8 cellular contexts compared by ENCODE assay signal in genomic region chr10:11018426-11018818, GRCh38. TPM values are rescaled to one million over a fixed set of nuclear protein-coding genes. Genes with fewer than 3 reads are reported as not detected.
DNase-seq lines count a peak whose midpoint lies in the region; FAIRE-seq and TF ChIP-seq lines count a peak whose summit lies in the region.

No MANE protein-coding gene starts in this region.

- no peak overlapping the region for H3K23ac ChIP-seq in H1 (ENCODE audit: insufficient read length)

- H3K4me3 Mint-ChIP-seq in nephron: peak overlapping the region; percentile 80 to 88 (median 86)

- H2BK15ac ChIP-seq in H1 (ENCODE audit: low read length): no peak overlapping the region

- H3K4me1 ChIP-seq in MM.1S (ENCODE audit: low read length): 0 out of 2 replicates have a peak, but pooled peaks cover 14% of the 10 kb centered on the region
- peaks cover 0 to 8% (median 1%) of the 10 kb centered on the region in 4 experiments; a peak in 3 of 7 replicates for H3K4me1 ChIP-seq in H1 (replicated peaks in 1 of 4; ENCODE audit: control insufficient read depth in 3 of 4, insufficient read depth in 4 of 4, low read length in 3 of 4)

- no peaks in the 10 kb centered on the region for H3K9me3 ChIP-seq in MM.1S (replicated peaks; ENCODE audit: insufficient read depth, low read length)
- no peaks in the 10 kb centered on the region for H3K9me3 ChIP-seq in H1 (ENCODE audit: insufficient read depth in 2 of 2, low read depth in 1 of 2, low read length in 1 of 2)

- H4K91ac ChIP-seq in H1 (replicated peaks; ENCODE audit: insufficient read length, low read length): no peak overlapping the region

- TF ChIP-seq EP300 in H1 (IDR thresholded peaks at IDR 0.05; ENCODE audit: borderline replicate concordance in 1 of 2, low read depth in 2 of 2, low read length in 2 of 2): no peak

- H3K36me3 Mint-ChIP-seq in nephron (ENCODE audit: low read depth): no peaks in the 10 kb centered on the region

- H3K9me3 Mint-ChIP-seq in nephron: no peaks in the 10 kb centered on the region

- H3K27me3 Mint-ChIP-seq in nephron (ENCODE audit: low read depth): peaks cover 59% of the 10 kb centered on the region

- H3K56ac ChIP-seq in H1 (replicated peaks; ENCODE audit: insufficient read length, low read depth, low read length): no peak overlapping the region

- H2BK5ac ChIP-seq in H1 (ENCODE audit: low read depth, low read length): no peak overlapping the region

- 0% methylated on average over 2 of the region's 57 CpGs; no CpG with 5 or more reads in 1 of the 2 experiments for WGBS in H1 (ENCODE audit: extremely low coverage in 1 of 2, insufficient coverage in 1 of 2, insufficient read length in 1 of 2, insufficient replicate concordance in 2 of 2, low coverage in 1 of 2, low lambda C conversion rate in 2 of 2, missing lambda C conversion rate in 1 of 2), 2 experiments

- peaks cover 7% of the 10 kb centered on the region for H3K23me2 ChIP-seq in H1 (ENCODE audit: low read depth, low read length)

- H3K4me2 ChIP-seq in MM.1S (ENCODE audit: low read depth, low read length) (peak overlapping the region; percentile 77; the same call in 1 of the 2 replicates), H1 (ENCODE audit: insufficient read depth in 1 of 2, low read depth in 2 of 2, low read length in 2 of 2) (peak overlapping the region; percentile 75 to 93)

- no peak overlapping the region for H3K14ac ChIP-seq in H1 (ENCODE audit: insufficient read length)

- H3K27me3 ChIP-seq in MM.1S (replicated peaks; ENCODE audit: insufficient read depth, low read length): no peaks in the 10 kb centered on the region
- H3K27me3 ChIP-seq in H1 (replicated peaks in 1 of 4; ENCODE audit: control insufficient read depth in 3 of 4, extremely low read depth in 1 of 4, insufficient read depth in 3 of 4, low read length in 3 of 4): peaks cover 0 to 3% (median under 1%) of the 10 kb centered on the region in 4 experiments; a peak in 3 of 7 replicates

- no peak for TF ChIP-seq POLR2A in H1 (IDR thresholded peaks at IDR 0.05; ENCODE audit: control extremely low read depth in 1 of 2, low read depth in 2 of 2, low read length in 2 of 2)

- no peak for TF ChIP-seq CTCF in MM.1S (IDR thresholded peaks at IDR 0.05; ENCODE audit: low read length)
- TF ChIP-seq CTCF in H1 (IDR thresholded peaks at IDR 0.05; ENCODE audit: control extremely low read depth in 1 of 3, insufficient read depth in 1 of 3, low read depth in 1 of 3, low read length in 3 of 3): no peak
- TF ChIP-seq CTCF in nephron (IDR thresholded peaks at IDR 0.05; ENCODE audit: unreplicated experiment in 3 of 3): no peak

- H3K4me3 ChIP-seq in GM08714 (ENCODE audit: low read length): peak overlapping the region; percentile 68
- peak overlapping the region; percentile 85 for H3K4me3 ChIP-seq in MM.1S (ENCODE audit: low read length)
- peak overlapping the region; percentile 45 to 83 (median 56) for H3K4me3 ChIP-seq in H1 (ENCODE audit: extremely low read depth in 1 of 4, insufficient read depth in 2 of 4, low read depth in 3 of 4, low read length in 4 of 4)

- H2AFZ ChIP-seq in MM.1S (ENCODE audit: low read length) (no peak overlapping the region), H1 (ENCODE audit: low read length) (no peak overlapping the region)

- peak overlapping the region; percentile 73; the same call in 1 of the 2 replicates for H3K27ac ChIP-seq in MM.1S (ENCODE audit: low read length)
- no peak overlapping the region for H3K27ac ChIP-seq in H1 (ENCODE audit: low read depth, low read length)

- H2AK5ac ChIP-seq in H1 (ENCODE audit: low read depth, low read length): no peak overlapping the region

- TF ChIP-seq RAD21 in H1 (IDR thresholded peaks at IDR 0.05 in 1 of 2, conservative IDR thresholded peaks at IDR 0.05 in 1 of 2; ENCODE audit: low read depth in 2 of 2, low read length in 2 of 2): no peak

- CTCF ChIA-PET in H1 (lab: Charles Lee; ENCODE audit: partially characterized antibody): interaction anchor here (1.4 to 1.7 kb wide), 3 partner anchors 13 to 94 kb away, joined by 3 to 4 read pairs (median 3); no protein-coding TSS in a partner anchor

- 0 out of 2 replicates have a peak, but pooled peaks cover 4% of the 10 kb centered on the region for H3F3A ChIP-seq in MM.1S (ENCODE audit: insufficient read depth, low read length)

- H4K20me1 ChIP-seq in MM.1S (ENCODE audit: insufficient read depth, low read length) (0 out of 2 replicates have a peak, but pooled peaks cover 5% of the 10 kb centered on the region), H1 (replicated peaks in 1 of 2; ENCODE audit: control insufficient read depth in 1 of 2, insufficient read depth in 2 of 2, low read length in 2 of 2) (no peaks in the 10 kb centered on the region)

- H3K79me1 ChIP-seq in H1 (ENCODE audit: low read depth, low read length): no peaks in the 10 kb centered on the region

- no peak overlapping the region; the same call in 1 of the 2 replicates for H4K8ac ChIP-seq in H1 (ENCODE audit: extremely low read depth, insufficient read depth, low read length)

- peak overlapping the region; percentile 21 to 67 (median 61) for H3K27ac Mint-ChIP-seq in nephron

- H3K9ac ChIP-seq in MM.1S (ENCODE audit: low read length) (peak overlapping the region; percentile 78), H1 (replicated peaks in 1 of 4; ENCODE audit: extremely low read depth in 1 of 4, low read depth in 3 of 4, low read length in 3 of 4) (peak overlapping the region in 1 of 4 experiments; percentile 76; a peak in 1 of 7 replicates)

- H3K4me1 Mint-ChIP-seq in nephron: peaks cover 35% of the 10 kb centered on the region

- no peak for FAIRE-seq in H1 (lab: Jason Lieb, UNC)

- H2BK20ac ChIP-seq in H1 (ENCODE audit: low read length): no peak overlapping the region

- H4K5ac ChIP-seq in H1 (ENCODE audit: insufficient read length, low read depth, low read length): no peak overlapping the region

- no peak overlapping the region for H3K18ac ChIP-seq in H1 (ENCODE audit: extremely low read depth, low read length)

- H3K36me3 ChIP-seq in MM.1S (replicated peaks; ENCODE audit: insufficient read depth, low read length) (no peaks in the 10 kb centered on the region), H1 (ENCODE audit: control insufficient read depth in 2 of 4, insufficient read depth in 4 of 4, low read length in 3 of 4) (no peaks in the 10 kb centered on the region)

- H3K4ac ChIP-seq in H1 (replicated peaks; ENCODE audit: insufficient read length, low read depth, low read length): no peak overlapping the region

- no peaks in the 10 kb centered on the region for H3K9me2 ChIP-seq in MM.1S (replicated peaks; ENCODE audit: insufficient read depth, low read length)

- DNase-seq in MM.1S (peak; percentile 53), H1 (ENCODE audit: low read depth in 1 of 2, low spot score in 2 of 2) (no peak), putamen (ENCODE audit: low spot score) (no peak), A172 (ENCODE audit: low spot score) (no peak), NCI-H2171 treated with DMSO at 0.1 percent for 48 hours (lab: John Stamatoyannopoulos, UW) (no peak), foreskin melanocyte (no peak)

- POLR2A ChIA-PET in H1 (lab: Charles Lee; ENCODE audit: partially characterized antibody): interaction anchor here (0.8 to 1.5 kb wide), 2 partner anchors 17 to 451 kb away, joined by 3 read pairs; no protein-coding TSS in a partner anchor

- no peak overlapping the region for H2BK120ac ChIP-seq in H1 (replicated peaks; ENCODE audit: low read depth, low read length)

- H2BK12ac ChIP-seq in H1 (ENCODE audit: low read depth, low read length): no peak overlapping the region

- H3K79me2 ChIP-seq in MM.1S (ENCODE audit: low read length) (peaks cover 54% of the 10 kb centered on the region), H1 (ENCODE audit: control insufficient read depth in 1 of 2, insufficient read depth in 2 of 2, low read length in 2 of 2) (peaks cover 0 to 15% of the 10 kb centered on the region in 2 experiments; a peak in 2 of 4 replicates)

TF ChIP-seq in H1, 55 proteins besides CTCF, POLR2A, EP300 and RAD21:
- TF ChIP-seq ATF3 (IDR thresholded peaks at IDR 0.05; ENCODE audit: insufficient read depth, low read depth, low read length): no peak
- peak; percentile 7 for TF ChIP-seq ASH2L (IDR thresholded peaks at IDR 0.05; ENCODE audit: low read length)
- TF ChIP-seq KDM4A (IDR thresholded peaks at IDR 0.05; ENCODE audit: low read depth, low read length, severe bottlenecking): peak; percentile 11
- 0 out of 2 replicates have a peak, but pooled peaks have one; percentile 39 for TF ChIP-seq PHF8 (conservative IDR thresholded peaks at IDR 0.05; ENCODE audit: low read depth, low read length)
- TF ChIP-seq RNF2 (IDR thresholded peaks at IDR 0.05; ENCODE audit: borderline replicate concordance, low read depth, low read length, missing control alignments, poor library complexity, severe bottlenecking): no peak
- TF ChIP-seq MAX (IDR thresholded peaks at IDR 0.05): no peak
TF ChIP-seq in H1: peak in this region for 3.

RNA-seq across cellular contexts. Expression of gene CELF2, which starts 0.8 kb away (rescaled TPM):
- 22.7 and 22.9 TPM in 2 replicates for total RNA-seq in H1 (2021; fragmentation: NEBNext Ultra II Directional; extraction: Animal tissue kit (Norgen Biotek cat#: 25700))
- polyA plus RNA-seq in H1 (2011; rRNA removed): 18.3 and 19.2 TPM in 2 replicates
- 16.0 TPM for polyA plus RNA-seq in H1 (2011; cell fraction: cytosol; rRNA removed)
- 36.7 TPM for polyA plus RNA-seq in H1 (2011; cell fraction: nucleus; rRNA removed)
- 13.4 to 16.8 TPM (median 16.0 TPM) in 4 replicates for polyA plus RNA-seq in H1 (2012, experiment 1 of 2)
- 1.7 TPM for polyA plus RNA-seq in H1 (2012, experiment 2 of 2)
- 11.7 TPM for polyA plus RNA-seq in H1 (2013, experiment 1 of 2)
- polyA plus RNA-seq in H1 (2013, experiment 2 of 2): 11.7 TPM
- 32.5 and 40.9 TPM in 2 replicates for polyA minus RNA-seq in H1 (2011; rRNA and poly(A)+ RNA removed)
- polyA minus RNA-seq in H1 (2011; cell fraction: cytosol; rRNA and poly(A)+ RNA removed): 20.6 TPM
- 42.3 TPM for polyA minus RNA-seq in H1 (2011; cell fraction: nucleus; rRNA and poly(A)+ RNA removed)
- 0.10 TPM in 1 of 2 replicates, not detected in the other for total RNA-seq in A172 (2014; rRNA removed; shearing (Covaris generic))

Comparison
In these comparisons a context has a peak if more than half of its experiments do, and no peak if none do; other contexts are left out.
1. RNA of gene CELF2, which starts 0.8 kb away (total RNA-seq): 22.7 to 22.9 TPM in H1; 0.10 TPM in A172; every median in the first group is over 10 times any median in the second.
2. Peak in every context shown above with its lines, with median percentiles within 50 percentile points of each other: H3K4me3 ChIP-seq.